ENCODE assay signal across 11 cellular contexts in genomic region chr1:40794915-40795715, GRCh38. TPM values are rescaled to one million over a fixed set of nuclear protein-coding genes. Genes with fewer than 3 reads are reported as not detected.
DNase-seq lines count a peak whose midpoint lies in the region; ATAC-seq and TF ChIP-seq lines count a peak whose summit lies in the region.
"Had no signal": no experiment of that assay in that cellular context is flagged by ENCODE, and none has a peak within 500 bp of the region (broad histone marks: within the 10 kb centered on the region; RNA-seq: fewer than 3 reads in every experiment).

No MANE protein-coding gene starts in this region.

- no peak for DNase-seq in activated T-cell treated with anti-CD3 and anti-CD28 coated beads, Interleukin-2, amount 50 U/mL, for 72 hours
- no peak for DNase-seq in activated T-cell treated with anti-CD3 and anti-CD28 coated beads, Interleukin-2, amount 50 U/mL, for 48 hours
- DNase-seq in coronary artery (ENCODE audit: low spot score) = no peak
- DNase-seq in stimulated activated naive CD8-positive, alpha-beta T cell treated with anti-CD3 and anti-CD28 coated beads, Interleukin-15, Interleukin-2, amounts not matched to agents 100 U/mL and 50 U/mL, for 24 hours = peak; percentile 40
- DNase-seq in thyroid gland = no peak
- no peak for DNase-seq in DMS 273 treated with DMSO at 0.1 percent for 48 hours (lab: John Stamatoyannopoulos, UW)
- no peak for DNase-seq in BE2C
- DNase-seq: EL had no signal

- H4K20me1 ChIP-seq in OCI-LY1 (ENCODE audit: insufficient read depth, low read length) = no peaks in the 10 kb centered on the region

- no peaks in the 10 kb centered on the region for H3F3A ChIP-seq in OCI-LY1 (ENCODE audit: insufficient read depth, low read length)

- TF ChIP-seq POLR2A in thyroid gland (IDR thresholded peaks at IDR 0.05) = no peak

- peaks cover 5% of the 10 kb centered on the region; the same call in 1 of the 2 replicates for H3K27me3 ChIP-seq in OCI-LY1 (ENCODE audit: insufficient read depth, low read length)
- no peaks in the 10 kb centered on the region for H3K27me3 ChIP-seq in thyroid gland
- no peaks in the 10 kb centered on the region for H3K27me3 ChIP-seq in BE2C
- H3K27me3 ChIP-seq: breast epithelium had no signal

- H3K4me3 ChIP-seq in OCI-LY1 (ENCODE audit: low read depth, low read length, poor library complexity, severe bottlenecking) = no peak overlapping the region
- no peak overlapping the region for H3K4me3 ChIP-seq in coronary artery
- H3K4me3 ChIP-seq in thyroid gland (replicated peaks in 1 of 3) = no peak overlapping the region
- H3K4me3 ChIP-seq in BE2C (ENCODE audit: low read depth, low read length) = no peak overlapping the region
- H3K4me3 ChIP-seq: breast epithelium had no signal

- H3K9me3 ChIP-seq in OCI-LY1 (ENCODE audit: low read length) (no peaks in the 10 kb centered on the region), thyroid gland (no peaks in the 10 kb centered on the region), BE2C (no peaks in the 10 kb centered on the region)
- H3K9me3 ChIP-seq: breast epithelium had no signal

- H3K4me1 ChIP-seq in OCI-LY1 (ENCODE audit: insufficient read depth, low read length, severe bottlenecking) (peaks cover 14% of the 10 kb centered on the region), thyroid gland (peaks cover 0 to 9% of the 10 kb centered on the region in 2 donors), BE2C (no peaks in the 10 kb centered on the region)

- H3K27ac ChIP-seq in OCI-LY1 (ENCODE audit: low read depth, low read length, poor library complexity, severe bottlenecking) = no peak overlapping the region
- peak overlapping the region; percentile 56 to 74 for H3K27ac ChIP-seq in coronary artery
- no peak overlapping the region for H3K27ac ChIP-seq in thyroid gland
- H3K27ac ChIP-seq: breast epithelium had no signal

- TF ChIP-seq CTCF in OCI-LY1 (IDR thresholded peaks at IDR 0.05; ENCODE audit: low read length) = no peak
- TF ChIP-seq CTCF in coronary artery (IDR thresholded peaks at IDR 0.05) = no peak
- no peak for TF ChIP-seq CTCF in thyroid gland (IDR thresholded peaks at IDR 0.05)
- TF ChIP-seq CTCF in BE2C (IDR thresholded peaks at IDR 0.05; ENCODE audit: low read depth, low read length) = no peak

- H3K27me3 Mint-ChIP-seq in activated T-cell treated with anti-CD3 and anti-CD28 coated beads, Interleukin-2, amount 50 U/mL, for 72 hours (ENCODE audit: low read depth) = no peaks in the 10 kb centered on the region

- H3K36me3 Mint-ChIP-seq in activated T-cell treated with anti-CD3 and anti-CD28 coated beads, Interleukin-2, amount 50 U/mL, for 72 hours (ENCODE audit: insufficient read depth in 2 of 2) = no peaks in the 10 kb centered on the region

- H3K9me3 Mint-ChIP-seq in activated T-cell treated with anti-CD3 and anti-CD28 coated beads, Interleukin-2, amount 50 U/mL, for 72 hours = no peaks in the 10 kb centered on the region

- WGBS in thyroid gland, 2 donors = 79 to 93% methylated on average over 10 to 11 of the region's 12 CpGs

- H3K4me1 Mint-ChIP-seq in activated T-cell treated with anti-CD3 and anti-CD28 coated beads, Interleukin-2, amount 50 U/mL, for 72 hours (ENCODE audit: low read depth) = peaks cover 37% of the 10 kb centered on the region

- ATAC-seq in activated T-cell treated with anti-CD3 and anti-CD28 coated beads, Interleukin-2, amount 50 U/mL, for 72 hours (replicated peaks in 1 of 2) = peak; percentile 61 to 73
- ATAC-seq in stimulated activated naive CD8-positive, alpha-beta T cell treated with anti-CD3 and anti-CD28 coated beads, Interleukin-15, Interleukin-2, amounts not matched to agents 100 U/mL and 50 U/mL, for 24 hours = no peak
- ATAC-seq: HCT116 had no signal

- no peaks in the 10 kb centered on the region for H3K36me3 ChIP-seq in OCI-LY1 (ENCODE audit: insufficient read depth, low read length)
- no peaks in the 10 kb centered on the region for H3K36me3 ChIP-seq in thyroid gland
- no peaks in the 10 kb centered on the region for H3K36me3 ChIP-seq in BE2C
- H3K36me3 ChIP-seq: breast epithelium had no signal

- H3K4me3 Mint-ChIP-seq in activated T-cell treated with anti-CD3 and anti-CD28 coated beads, Interleukin-2, amount 50 U/mL, for 72 hours = peak overlapping the region; percentile 35 to 78

- no peaks in the 10 kb centered on the region for H3K79me2 ChIP-seq in OCI-LY1 (ENCODE audit: insufficient read depth, low read length)

- intact Hi-C loops in thyroid gland (cut with DNase I) = no loop called here

- peak overlapping the region; percentile 36; the same call in 1 of the 2 replicates for H3K4me2 ChIP-seq in OCI-LY1 (ENCODE audit: low read length)

- H3K9me2 ChIP-seq in OCI-LY1 (ENCODE audit: low read depth, low read length) = no peaks in the 10 kb centered on the region

- no peak overlapping the region for H3K9ac ChIP-seq in OCI-LY1 (ENCODE audit: low read length)

- no peak overlapping the region for H3K27ac Mint-ChIP-seq in activated T-cell treated with anti-CD3 and anti-CD28 coated beads, Interleukin-2, amount 50 U/mL, for 72 hours

- no peak overlapping the region for H2AFZ ChIP-seq in OCI-LY1 (ENCODE audit: low read length)

RNA-seq across cellular contexts. Expression of gene KCNQ4, which starts 11.5 kb away (rescaled TPM):
- total RNA-seq in activated T-cell treated with anti-CD3 and anti-CD28 coated beads, Interleukin-2, amount 50 U/mL, for 72 hours = under 1 TPM; 0.58 to 0.60 TPM
- 1 to 10 TPM in 1 of 4 donors, under 1 TPM in 3; 0.11 to 1.1 (median 0.40) TPM for total RNA-seq in thyroid gland
- 2.9 TPM for polyA plus RNA-seq in BE2C (2012; ENCODE audit: insufficient read depth, insufficient read length, low read depth)

Comparison
In these comparisons a context has a peak if more than half of its experiments do, and no peak if none do; other contexts are left out.
1. H3K27ac ChIP-seq: peak in coronary artery (2 of 2); none in OCI-LY1 (single experiment) and thyroid gland (0 of 3).